ENCODE assay signal across 28 cellular contexts in the genomic region with DNA sequence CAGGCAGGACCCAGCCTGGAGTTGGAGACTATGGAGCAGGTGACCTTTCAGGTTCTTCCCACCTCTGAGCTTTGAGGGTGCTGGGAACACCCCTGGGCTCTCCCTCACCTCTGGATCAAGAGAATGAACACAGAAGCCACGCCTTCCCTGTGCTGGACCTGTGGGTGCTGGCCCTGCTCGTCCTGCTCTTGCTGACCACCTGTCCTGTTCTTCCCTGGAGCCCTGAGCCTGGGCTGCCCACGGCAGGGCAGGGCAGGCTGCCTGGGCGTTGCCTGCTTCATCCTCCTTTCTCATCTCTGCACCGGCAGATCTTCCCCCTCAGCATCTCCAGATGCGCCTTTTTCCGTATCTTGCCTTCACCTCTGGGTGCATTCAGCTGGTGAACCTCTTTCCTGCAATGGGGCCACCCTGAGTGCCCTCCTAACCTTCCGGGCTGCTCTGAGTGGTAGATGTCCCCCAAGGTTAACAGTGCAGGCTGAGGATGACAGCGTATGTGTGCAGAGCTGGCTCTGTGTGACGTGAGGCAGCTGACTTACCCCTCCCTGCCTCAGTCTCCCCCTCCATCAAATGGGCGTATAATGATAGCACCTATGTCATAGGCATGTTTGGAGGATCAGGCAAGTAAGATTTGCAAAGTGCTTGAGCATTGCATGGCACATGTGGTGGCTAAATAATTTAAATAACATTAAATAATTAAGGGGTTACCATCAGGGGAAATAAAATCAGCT.
"Had no signal": no experiment of that assay in that cellular context is flagged by ENCODE, and none has a peak within 500 bp of the region (broad histone marks: within the 10 kb centered on the region; RNA-seq: fewer than 3 reads in every experiment).

No MANE protein-coding gene starts in this region.

- H3K9me3 ChIP-seq: heart left ventricle, left ventricle myocardium inferior, mucosa of descending colon, pancreas, prostate gland, transverse colon, upper lobe of right lung had no signal

- H3K4me3 Mint-ChIP-seq: immature natural killer cell; naive thymus-derived CD4-positive, alpha-beta T cell; natural killer cell treated with Interleukin-12 subunit alpha and Interleukin-12 subunit beta and Interleukin-15 and Interleukin-18, amount 100 ng/mL, for 72 hours; neural crest cell; stimulated activated memory B cell treated with anti-CD40 and anti-IgM and Interleukin-4, amounts not matched to agents 10 μg/mL and 1 μg/mL and 100 μg/mL, for 72 hours; stimulated activated naive CD8-positive, alpha-beta T cell treated with anti-CD3 and anti-CD28 coated beads, Interleukin-15, amount 100 ng/mL, for 72 hours had no signal

- H3K27ac Mint-ChIP-seq: immature natural killer cell; natural killer cell treated with Interleukin-12 subunit alpha and Interleukin-12 subunit beta and Interleukin-15 and Interleukin-18, amount 100 ng/mL, for 72 hours; stimulated activated memory B cell treated with anti-CD40 and anti-IgM and Interleukin-4, amounts not matched to agents 10 μg/mL and 1 μg/mL and 100 μg/mL, for 72 hours; stimulated activated naive CD8-positive, alpha-beta T cell treated with anti-CD3 and anti-CD28 coated beads, Interleukin-15, amount 100 ng/mL, for 72 hours had no signal

- H3K36me3 ChIP-seq: heart left ventricle, left ventricle myocardium inferior, pancreas, prostate gland, transverse colon, upper lobe of right lung had no signal

- FAIRE-seq: islet of Langerhans, pancreas, urothelium cell line had no signal

- ATAC-seq: heart left ventricle; mucosa of descending colon; naive thymus-derived CD4-positive, alpha-beta T cell; natural killer cell treated with Interleukin-12 subunit alpha and Interleukin-12 subunit beta and Interleukin-15 and Interleukin-18, amount 100 ng/mL, for 72 hours; pancreas; right cardiac atrium; stimulated activated memory B cell treated with anti-CD40 and anti-IgM and Interleukin-4, amounts not matched to agents 10 μg/mL and 1 μg/mL and 100 μg/mL, for 72 hours; stimulated activated naive CD8-positive, alpha-beta T cell treated with anti-CD3 and anti-CD28 coated beads, Interleukin-15, amount 100 ng/mL, for 72 hours; upper lobe of right lung had no signal

- H3K9me3 Mint-ChIP-seq: natural killer cell treated with Interleukin-12 subunit alpha and Interleukin-12 subunit beta and Interleukin-15 and Interleukin-18, amount 100 ng/mL, for 72 hours; neural crest cell; stimulated activated memory B cell treated with anti-CD40 and anti-IgM and Interleukin-4, amounts not matched to agents 10 μg/mL and 1 μg/mL and 100 μg/mL, for 72 hours; stimulated activated naive CD8-positive, alpha-beta T cell treated with anti-CD3 and anti-CD28 coated beads, Interleukin-15, amount 100 ng/mL, for 72 hours had no signal

- H3K36me3 Mint-ChIP-seq: immature natural killer cell; naive thymus-derived CD4-positive, alpha-beta T cell; natural killer cell treated with Interleukin-12 subunit alpha and Interleukin-12 subunit beta and Interleukin-15 and Interleukin-18, amount 100 ng/mL, for 72 hours; stimulated activated memory B cell treated with anti-CD40 and anti-IgM and Interleukin-4, amounts not matched to agents 10 μg/mL and 1 μg/mL and 100 μg/mL, for 72 hours had no signal

- H3K4me3 ChIP-seq: heart left ventricle, left ventricle myocardium inferior, lung, mucosa of descending colon, pancreas, prostate gland, smooth muscle cell, transverse colon, upper lobe of right lung had no signal

- H3K27me3 ChIP-seq: heart left ventricle, pancreas, transverse colon, upper lobe of right lung had no signal

- H3K4me1 ChIP-seq: upper lobe of right lung had no signal

- H3K27ac ChIP-seq: heart left ventricle, left ventricle myocardium inferior, pancreas, prostate gland, transverse colon, upper lobe of right lung had no signal

- DNase-seq: hypothalamus; immature natural killer cell; left ventricle myocardium inferior; midbrain; mucosa of descending colon; naive thymus-derived CD4-positive, alpha-beta T cell; pancreas; posterior cingulate gyrus; retina; stimulated activated CD4-positive, alpha-beta T cell treated with anti-CD3 and anti-CD28 coated beads, Interleukin-1b, Interleukin-23, amount 100 ng/mL, for 48 hours; stimulated activated CD4-positive, alpha-beta T cell treated with anti-CD3 and anti-CD28 coated beads, Interleukin-2, amount 100 ng/mL, for 48 hours; stimulated activated CD4-positive, alpha-beta T cell treated with anti-CD3 and anti-CD28 coated beads, Interleukin-4, amount 100 ng/mL, for 4 hours; stimulated activated CD8-positive, alpha-beta memory T cell treated with anti-CD3 and anti-CD28 coated beads, Interleukin-4, amount 100 ng/mL, for 48 hours; stimulated activated naive CD4-positive, alpha-beta T cell treated with Interleukin-2 at 50 U/mL for 16 hours; stimulated activated naive CD8-positive, alpha-beta T cell treated with anti-CD3 and anti-CD28 coated beads, Interleukin-15, amount 100 ng/mL, for 72 hours; substantia nigra; transverse colon; upper lobe of right lung had no signal

- H3K4me2 ChIP-seq: smooth muscle cell had no signal
